ENCODE assay signal across 19 cellular contexts in the genomic region with DNA sequence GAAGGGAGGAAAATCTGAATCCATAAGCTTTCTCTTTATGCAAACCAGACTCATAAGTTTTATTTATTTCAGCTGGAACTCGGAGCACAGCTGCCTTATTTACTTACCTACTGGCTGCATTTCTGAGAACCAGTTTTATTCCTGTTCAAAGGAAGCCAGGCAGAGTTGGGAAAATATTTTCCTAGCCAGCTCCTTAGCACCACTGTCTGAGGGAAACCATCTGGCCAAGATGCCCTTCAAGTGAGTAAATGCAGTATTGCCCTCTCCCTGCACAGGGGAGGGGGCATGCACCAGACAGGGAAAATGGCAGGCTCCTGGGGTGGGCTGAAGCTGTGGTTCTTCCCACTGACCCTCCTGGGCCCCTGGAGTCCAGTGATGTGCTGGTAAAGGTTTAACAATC. TPM values are rescaled to one million over a fixed set of nuclear protein-coding genes. Genes with fewer than 3 reads are reported as not detected.
A peak's percentile ranks its signal among the peaks of the same experiment; 100 is the strongest.
DNase-seq lines count a peak whose midpoint lies in the region; FAIRE-seq and TF ChIP-seq lines count a peak whose summit lies in the region.
"Had no signal": no experiment of that assay in that cellular context is flagged by ENCODE, and none has a peak within 500 bp of the region (broad histone marks: within the 10 kb centered on the region; RNA-seq: fewer than 3 reads in every experiment).

No MANE protein-coding gene starts in this region.

- H3K18ac ChIP-seq in mesenchymal stem cell (ENCODE audit: low read depth in 1 of 2, low read length in 2 of 2), result peak overlapping the region; percentile 57 to 73

- H3K79me1 ChIP-seq in mesenchymal stem cell (replicated peaks; ENCODE audit: low read length, poor library complexity, severe bottlenecking), result no peaks in the 10 kb centered on the region

- no peak for TF ChIP-seq POLR2A in endothelial cell of umbilical vein (IDR thresholded peaks at IDR 0.05; ENCODE audit: low read depth, low read length)

- CTCF ChIA-PET in endothelial cell of umbilical vein (lab: Charles Lee), result interaction anchor here (0.9 to 2.1 kb wide), 6 partner anchors 11 to 112 kb away, joined by 3 to 6 read pairs (median 5); no protein-coding TSS in a partner anchor

- peak overlapping the region; percentile 34; the same call in 1 of the 2 replicates for H3K9ac ChIP-seq in OCI-LY1 (ENCODE audit: low read length)
- no peak overlapping the region for H3K9ac ChIP-seq in endothelial cell of umbilical vein (replicated peaks; ENCODE audit: extremely low read depth, insufficient read depth, low read length)
- H3K9ac ChIP-seq in mesenchymal stem cell (ENCODE audit: low read length), result no peak overlapping the region

- no peaks in the 10 kb centered on the region for H3K36me3 Mint-ChIP-seq in activated CD4-positive, alpha-beta T cell treated with anti-CD3 and anti-CD28 coated beads, Interleukin-2, amount 10 ng/mL, durations not matched to agents 24 days and 14 days (ENCODE audit: low read depth)
- H3K36me3 Mint-ChIP-seq: activated naive CD8-positive, alpha-beta T cell had no signal

- H3K27me3 ChIP-seq in OCI-LY1 (ENCODE audit: insufficient read depth, low read length) (no peaks in the 10 kb centered on the region), endothelial cell of umbilical vein (ENCODE audit: control insufficient read depth in 2 of 2, insufficient read depth in 2 of 2, low read length in 2 of 2) (peaks cover 34 to 39% of the 10 kb centered on the region in 2 experiments), mesenchymal stem cell (ENCODE audit: control insufficient read depth in 1 of 2, insufficient read depth in 1 of 2, low read length in 2 of 2) (peaks cover 22 to 69% of the 10 kb centered on the region in 2 experiments)
- H3K27me3 ChIP-seq: left lung had no signal

- intact Hi-C loops in endothelial cell of umbilical vein (cut with micrococcal nuclease), result no loop called here
- intact Hi-C loops in activated CD4-positive, alpha-beta T cell treated with anti-CD3 and anti-CD28 coated beads, Interleukin-2, amount 10 ng/mL, durations not matched to agents 24 days and 14 days (cut with micrococcal nuclease), result no loop called here

- 21% methylated on average over 1 of the region's 1 CpG for WGBS in mesenchymal stem cell

- H4K20me1 ChIP-seq in OCI-LY1 (ENCODE audit: insufficient read depth, low read length) (no peaks in the 10 kb centered on the region), endothelial cell of umbilical vein (replicated peaks; ENCODE audit: control insufficient read depth, extremely low read depth, insufficient read depth, low read length) (no peaks in the 10 kb centered on the region)

- H2BK12ac ChIP-seq in mesenchymal stem cell (ENCODE audit: low read length in 2 of 2), result peak overlapping the region; percentile 62 to 83

- no peaks in the 10 kb centered on the region for H3K36me3 ChIP-seq in OCI-LY1 (ENCODE audit: insufficient read depth, low read length)
- H3K36me3 ChIP-seq in endothelial cell of umbilical vein (ENCODE audit: control insufficient read depth in 2 of 2, extremely low read depth in 1 of 2, insufficient read depth in 2 of 2, low read length in 2 of 2), result no peaks in the 10 kb centered on the region
- no peaks in the 10 kb centered on the region for H3K36me3 ChIP-seq in mesenchymal stem cell (ENCODE audit: control insufficient read depth in 1 of 2, insufficient read depth in 2 of 2, low read depth in 1 of 2, low read length in 2 of 2)
- H3K36me3 ChIP-seq: left lung had no signal

- H3K27ac Mint-ChIP-seq in activated CD4-positive, alpha-beta T cell treated with anti-CD3 and anti-CD28 coated beads, Interleukin-2, amount 10 ng/mL, durations not matched to agents 24 days and 14 days, result no peak overlapping the region
- H3K27ac Mint-ChIP-seq: activated naive CD8-positive, alpha-beta T cell; progenitor cell of endocrine pancreas had no signal

- H3K9me3 ChIP-seq in OCI-LY1 (ENCODE audit: low read length) (peaks cover 11% of the 10 kb centered on the region; the same call in 1 of the 2 replicates), endothelial cell of umbilical vein (replicated peaks; ENCODE audit: control insufficient read depth, insufficient read depth, low read length) (no peaks in the 10 kb centered on the region), mesenchymal stem cell (ENCODE audit: control insufficient read depth, low read length) (no peaks in the 10 kb centered on the region)
- H3K9me3 ChIP-seq: left lung had no signal

- BruUV-seq in endothelial cell of umbilical vein (replicated peaks; lab: Mats Ljungman, UMichigan), result no TSS peak

- H4K8ac ChIP-seq in mesenchymal stem cell (ENCODE audit: low read length), result peak overlapping the region; percentile 58

- H3K4me3 ChIP-seq in OCI-LY1 (ENCODE audit: low read depth, low read length, poor library complexity, severe bottlenecking) (no peak overlapping the region), endothelial cell of umbilical vein (replicated peaks in 1 of 3; ENCODE audit: insufficient read depth in 1 of 3, low read depth in 1 of 3, low read length in 3 of 3) (no peak overlapping the region), mesenchymal stem cell (ENCODE audit: insufficient read depth in 1 of 2, low read depth in 1 of 2, low read length in 2 of 2) (no peak overlapping the region)
- H3K4me3 ChIP-seq: left lung had no signal

- peaks cover 32% of the 10 kb centered on the region for H3K27me3 Mint-ChIP-seq in activated CD4-positive, alpha-beta T cell treated with anti-CD3 and anti-CD28 coated beads, Interleukin-2, amount 10 ng/mL, durations not matched to agents 24 days and 14 days

- no peaks in the 10 kb centered on the region for H3K9me2 ChIP-seq in OCI-LY1 (ENCODE audit: low read depth, low read length)

- dilution Hi-C loops in endothelial cell of umbilical vein (cut with MboI; ENCODE audit: extremely low pct_ligation_motif_present, low sequenced_read_pairs), result no loop called here

- H2AFZ ChIP-seq in OCI-LY1 (ENCODE audit: low read length) (no peak overlapping the region), endothelial cell of umbilical vein (ENCODE audit: low read depth, low read length) (no peak overlapping the region), mesenchymal stem cell (ENCODE audit: low read depth, low read length) (no peak overlapping the region)

- no peaks in the 10 kb centered on the region for H3F3A ChIP-seq in OCI-LY1 (ENCODE audit: insufficient read depth, low read length)

- H3K4me2 ChIP-seq in OCI-LY1 (ENCODE audit: low read length) (no peak overlapping the region), endothelial cell of umbilical vein (ENCODE audit: insufficient read depth, low read length) (no peak overlapping the region), mesenchymal stem cell (ENCODE audit: low read length, poor library complexity, severe bottlenecking) (no peak overlapping the region)

- FAIRE-seq in endothelial cell of umbilical vein (lab: Jason Lieb, UNC), result no peak
- FAIRE-seq: H54 had no signal

- POLR2A ChIA-PET in endothelial cell of umbilical vein (lab: Charles Lee), result interaction anchor here (0.6 kb wide), 1 partner anchor 51 kb away, joined by 7 read pairs; no protein-coding TSS in a partner anchor

- H2BK5ac ChIP-seq in mesenchymal stem cell (ENCODE audit: low read depth, low read length, poor library complexity, severe bottlenecking), result no peak overlapping the region

- H3K4ac ChIP-seq in mesenchymal stem cell (ENCODE audit: low read depth in 1 of 2, low read length in 2 of 2), result peak overlapping the region in 1 of 2 experiments; percentile 88

- H2BK120ac ChIP-seq in mesenchymal stem cell (ENCODE audit: low read depth, low read length), result peak overlapping the region; percentile 66

- no peak overlapping the region for H2AK5ac ChIP-seq in mesenchymal stem cell (ENCODE audit: low read length, severe bottlenecking)

- H3K4me1 ChIP-seq in OCI-LY1 (ENCODE audit: insufficient read depth, low read length, severe bottlenecking) (peaks cover 37% of the 10 kb centered on the region), endothelial cell of umbilical vein (ENCODE audit: control insufficient read depth, extremely low read depth, insufficient read depth, low read length) (no peaks in the 10 kb centered on the region), mesenchymal stem cell (ENCODE audit: control insufficient read depth, insufficient read depth, low read depth, low read length) (no peaks in the 10 kb centered on the region)

- H3K9me1 ChIP-seq in endothelial cell of umbilical vein (replicated peaks; ENCODE audit: control insufficient read depth, extremely low read depth, insufficient read depth, low read length), result no peaks in the 10 kb centered on the region

- H3K14ac ChIP-seq in mesenchymal stem cell (ENCODE audit: low read length in 2 of 2), result peak overlapping the region in 1 of 2 experiments; percentile 15

- H3K4me3 Mint-ChIP-seq in activated CD4-positive, alpha-beta T cell treated with anti-CD3 and anti-CD28 coated beads, Interleukin-2, amount 10 ng/mL, durations not matched to agents 24 days and 14 days, result no peak overlapping the region
- H3K4me3 Mint-ChIP-seq: activated naive CD8-positive, alpha-beta T cell had no signal

- H3K79me2 ChIP-seq in OCI-LY1 (ENCODE audit: insufficient read depth, low read length) (no peaks in the 10 kb centered on the region), endothelial cell of umbilical vein (ENCODE audit: control insufficient read depth, insufficient read depth, low read length) (no peaks in the 10 kb centered on the region)

- DNase-seq in endothelial cell of umbilical vein (ENCODE audit: low read depth, low spot score) (peak; percentile 45), mesenchymal stem cell (peak; percentile 65), C1 segment of cervical spinal cord (lab: John Stamatoyannopoulos, UW) (no peak), 8988T (no peak), NCI-H1436 (lab: John Stamatoyannopoulos, UW) (no peak)
- no peak for DNase-seq in activated CD4-positive, alpha-beta T cell treated with anti-CD3 and anti-CD28 coated beads, Interleukin-2, amount 10 ng/mL, durations not matched to agents 24 days and 14 days
- DNase-seq: activated T-cell treated with anti-CD3 and anti-CD28 coated beads, Interleukin-2, amount 50 U/mL, for 1 hour; effector CD4-positive, alpha-beta T cell; left lung; NCI-H1694 treated with DMSO at 0.1 percent for 48 hours; NCI-H524 treated with DMSO at 0.1 percent for 48 hours; OCI-M1; stimulated activated naive CD8-positive, alpha-beta T cell treated with anti-CD3 and anti-CD28 coated beads, Interleukin-15, Interleukin-2, amounts not matched to agents 100 U/mL and 50 U/mL, for 24 hours had no signal

- H2BK15ac ChIP-seq in mesenchymal stem cell (ENCODE audit: low read depth, poor library complexity, severe bottlenecking), result no peak overlapping the region

- no peak overlapping the region for H3K23ac ChIP-seq in mesenchymal stem cell (ENCODE audit: low read length in 2 of 2)

- H3K4me1 Mint-ChIP-seq in activated CD4-positive, alpha-beta T cell treated with anti-CD3 and anti-CD28 coated beads, Interleukin-2, amount 10 ng/mL, durations not matched to agents 24 days and 14 days, result no peaks in the 10 kb centered on the region

- no peaks in the 10 kb centered on the region for H3K9me3 Mint-ChIP-seq in activated CD4-positive, alpha-beta T cell treated with anti-CD3 and anti-CD28 coated beads, Interleukin-2, amount 10 ng/mL, durations not matched to agents 24 days and 14 days

- peak overlapping the region; percentile 44 for H4K91ac ChIP-seq in mesenchymal stem cell (ENCODE audit: low read length)

- TF ChIP-seq CTCF in OCI-LY1 (IDR thresholded peaks at IDR 0.05; ENCODE audit: low read length) (no peak), endothelial cell of umbilical vein (IDR thresholded peaks at IDR 0.05; ENCODE audit: extremely low read depth in 1 of 2, insufficient read depth in 1 of 2, low read depth in 1 of 2, low read length in 2 of 2) (no peak)

- H3K27ac ChIP-seq in OCI-LY1 (ENCODE audit: low read depth, low read length, poor library complexity, severe bottlenecking) (peak overlapping the region; percentile 24), endothelial cell of umbilical vein (ENCODE audit: insufficient read depth, low read depth, low read length) (no peak overlapping the region), mesenchymal stem cell (ENCODE audit: low read length, poor library complexity, severe bottlenecking) (no peak overlapping the region), temporal lobe (ENCODE audit: low read depth, low read length) (peak overlapping the region; percentile 88)
- H3K27ac ChIP-seq: left lung had no signal

RNA-seq across cellular contexts. Expression of gene FMOD, which starts 28.9 kb away (rescaled TPM):
- 0.11 TPM in 1 of 2 replicates, not detected in the other for total RNA-seq in endothelial cell of umbilical vein
- polyA plus RNA-seq in endothelial cell of umbilical vein, result 0.10 and 0.12 TPM in 2 replicates
- polyA plus RNA-seq in endothelial cell of umbilical vein (2011; cell fraction: cytosol; rRNA removed), result 0.09 and 0.14 TPM in 2 replicates
- 0.06 TPM in 1 of 2 replicates, not detected in the other for polyA plus RNA-seq in endothelial cell of umbilical vein (2011; cell fraction: nucleus; rRNA removed)
- polyA plus RNA-seq in endothelial cell of umbilical vein (2012), result 0.41 and 0.94 TPM in 2 replicates
- 0.23 TPM in 1 of 2 replicates, not detected in the other for polyA minus RNA-seq in endothelial cell of umbilical vein
- polyA minus RNA-seq in endothelial cell of umbilical vein (2011; cell fraction: cytosol; rRNA and poly(A)+ RNA removed), result not detected
- not detected in 2 replicates for polyA minus RNA-seq in endothelial cell of umbilical vein (2011; cell fraction: nucleus; rRNA and poly(A)+ RNA removed)
- 1.3 TPM for polyA plus RNA-seq in mesenchymal stem cell (2013, experiment 1 of 2)
- 1.4 TPM for polyA plus RNA-seq in mesenchymal stem cell (2013, experiment 2 of 2)
- 2.2 TPM for total RNA-seq in temporal lobe
- total RNA-seq in activated CD4-positive, alpha-beta T cell treated with anti-CD3 and anti-CD28 coated beads, Interleukin-2, amount 10 ng/mL, durations not matched to agents 24 days and 14 days, result 1.4 and 1.9 TPM in 2 replicates
- total RNA-seq: HT1080 had no signal

Comparison
In these comparisons a context has a peak if more than half of its experiments do, and no peak if none do; other contexts are left out.
1. H3K27ac ChIP-seq: peak in OCI-LY1 (single experiment) and temporal lobe (single experiment); none in endothelial cell of umbilical vein (single experiment) and mesenchymal stem cell (single experiment).
2. DNase-seq: peak in endothelial cell of umbilical vein (single experiment) and mesenchymal stem cell (single experiment); none in C1 segment of cervical spinal cord (0 of 14), 8988T (single experiment), activated CD4-positive, alpha-beta T cell treated with anti-CD3 and anti-CD28 coated beads, Interleukin-2, amount 10 ng/mL, durations not matched to agents 24 days and 14 days (single experiment) and NCI-H1436 (single experiment).